Comparison of ENCODE assay signal across 2 cellular contexts in the genomic region with DNA sequence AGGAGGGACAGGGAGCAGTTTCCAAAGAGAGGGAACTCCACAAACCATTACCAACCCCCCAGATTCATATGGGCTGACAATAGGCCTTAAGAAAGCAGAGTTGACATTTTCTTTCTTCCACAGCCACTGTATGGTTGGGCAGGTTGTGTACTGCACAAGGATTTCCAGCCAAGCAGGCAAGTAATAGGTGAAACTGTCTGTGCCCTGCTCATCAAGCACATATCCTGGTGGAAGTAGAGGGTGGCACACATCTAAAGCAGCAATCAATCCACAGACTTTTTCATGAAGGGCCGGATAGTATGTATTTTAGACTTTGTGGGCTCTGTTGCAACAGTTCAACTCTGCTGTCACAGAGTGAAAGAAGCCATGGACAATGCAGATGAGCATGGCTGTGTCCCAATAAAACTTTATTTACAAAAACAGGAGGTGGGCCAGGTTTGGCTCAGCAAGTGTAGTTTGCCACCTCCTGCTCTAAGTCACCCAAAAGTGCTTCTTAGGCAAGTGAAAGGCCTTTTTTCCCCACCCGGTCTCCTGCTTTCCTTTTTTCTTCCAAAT.
TF ChIP-seq lines count a peak whose summit lies in the region.

No MANE protein-coding gene starts in this region.

TF ChIP-seq in HCT116, 20 proteins besides CTCF, POLR2A, EP300 and RAD21 (continued from another document):
- TF ChIP-seq ATF3 (IDR thresholded peaks at IDR 0.05): no peak
- TF ChIP-seq EZH2phosphoT487 (IDR thresholded peaks at IDR 0.05; ENCODE audit: borderline replicate concordance): no peak
- TF ChIP-seq ZFX (IDR thresholded peaks at IDR 0.05): no peak
- TF ChIP-seq ZNF274 (IDR thresholded peaks at IDR 0.05; ENCODE audit: low read depth, low read length): no peak
- TF ChIP-seq POLR2AphosphoS5 (IDR thresholded peaks at IDR 0.05; ENCODE audit: low read depth, low read length): no peak
- no peak for TF ChIP-seq YY1 (IDR thresholded peaks at IDR 0.05; ENCODE audit: extremely low read depth, insufficient replicate concordance, low read depth, low read length)
- TF ChIP-seq MAX (IDR thresholded peaks at IDR 0.05): no peak
- no peak for TF ChIP-seq EGR1 (IDR thresholded peaks at IDR 0.05; ENCODE audit: low read depth)
- TF ChIP-seq, protein P1, sequence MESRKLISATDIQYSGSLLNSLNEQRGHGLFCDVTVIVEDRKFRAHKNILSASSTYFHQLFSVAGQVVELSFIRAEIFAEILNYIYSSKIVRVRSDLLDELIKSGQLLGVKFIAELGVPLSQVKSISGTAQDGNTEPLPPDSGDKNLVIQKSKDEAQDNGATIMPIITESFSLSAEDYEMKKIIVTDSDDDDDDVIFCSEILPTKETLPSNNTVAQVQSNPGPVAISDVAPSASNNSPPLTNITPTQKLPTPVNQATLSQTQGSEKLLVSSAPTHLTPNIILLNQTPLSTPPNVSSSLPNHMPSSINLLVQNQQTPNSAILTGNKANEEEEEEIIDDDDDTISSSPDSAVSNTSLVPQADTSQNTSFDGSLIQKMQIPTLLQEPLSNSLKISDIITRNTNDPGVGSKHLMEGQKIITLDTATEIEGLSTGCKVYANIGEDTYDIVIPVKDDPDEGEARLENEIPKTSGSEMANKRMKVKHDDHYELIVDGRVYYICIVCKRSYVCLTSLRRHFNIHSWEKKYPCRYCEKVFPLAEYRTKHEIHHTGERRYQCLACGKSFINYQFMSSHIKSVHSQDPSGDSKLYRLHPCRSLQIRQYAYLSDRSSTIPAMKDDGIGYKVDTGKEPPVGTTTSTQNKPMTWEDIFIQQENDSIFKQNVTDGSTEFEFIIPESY (IDR thresholded peaks at IDR 0.05; ENCODE audit: extremely low read depth, insufficient replicate concordance, low read length): no peak

TF ChIP-seq in K562, 482 proteins besides CTCF, POLR2A, EP300 and RAD21:
- TF ChIP-seq ARID4B (CRISPR knock-in tag; IDR thresholded peaks at IDR 0.05) (no peak), RBM25 (IDR thresholded peaks at IDR 0.05; ENCODE audit: low read depth, low read length, severe bottlenecking) (peak; percentile 20), HNRNPH1 (optimal IDR thresholded peaks at IDR 0.05; ENCODE audit: low read depth, low read length) (no peak), ZBTB40 (IDR thresholded peaks at IDR 0.05) (peak; percentile 89), ZBTB40 (CRISPR knock-in tag; IDR thresholded peaks at IDR 0.05) (peak; percentile 78)
